ENCODE assay signal across 21 cellular contexts in the genomic region with DNA sequence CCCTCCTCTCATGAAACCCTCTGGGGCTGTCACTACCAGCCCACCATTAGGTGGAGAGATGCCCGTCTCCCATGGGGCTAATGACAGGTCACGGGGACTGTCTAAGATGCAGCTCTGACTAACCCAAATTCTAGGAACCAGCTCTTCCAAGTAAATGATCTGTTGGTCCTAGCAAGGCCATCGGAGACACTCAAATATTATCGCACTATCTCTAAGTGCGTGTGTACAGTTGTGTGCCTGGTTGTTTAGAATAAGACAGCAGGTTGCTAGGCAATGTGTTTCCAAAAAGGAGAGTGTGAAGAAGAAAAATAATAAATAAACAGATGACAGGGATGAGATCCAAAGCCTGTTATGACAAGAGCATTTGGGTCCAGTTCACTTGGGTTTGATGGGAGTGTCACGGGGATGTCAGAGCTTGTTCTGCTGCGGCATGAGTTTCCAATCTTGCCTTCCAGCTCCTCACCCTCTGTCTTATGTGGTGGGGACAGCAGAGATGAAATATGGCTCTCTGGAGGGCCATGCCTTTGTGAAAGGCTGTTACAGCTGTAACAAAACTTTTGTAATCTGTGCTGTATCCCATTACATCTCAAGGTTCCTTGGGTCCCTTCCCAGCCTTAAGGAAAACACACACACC.
DNase-seq lines count a peak whose midpoint lies in the region; ATAC-seq and TF ChIP-seq lines count a peak whose summit lies in the region.
"Had no signal": no experiment of that assay in that cellular context is flagged by ENCODE, and none has a peak within 500 bp of the region (broad histone marks: within the 10 kb centered on the region; RNA-seq: fewer than 3 reads in every experiment).

No MANE protein-coding gene starts in this region.

- intact Hi-C loops in Right ventricle myocardium superior (cut with DNase I) (no loop called here), cardiac septum (cut with DNase I) (no loop called here), left ventricle myocardium superior (cut with micrococcal nuclease) (no loop called here), sciatic nerve (cut with DNase I) (no loop called here)

- H3K27me3 ChIP-seq in WERI-Rb-1 (ENCODE audit: insufficient read depth, low read depth, severe bottlenecking): no peaks in the 10 kb centered on the region
- H3K27me3 ChIP-seq: hepatocyte, neural progenitor cell had no signal

- H3K27ac ChIP-seq in WERI-Rb-1: no peak overlapping the region
- H3K27ac ChIP-seq: C4-2B, hepatocyte, neural progenitor cell had no signal

- ATAC-seq in Right ventricle myocardium superior (ENCODE audit: poor library complexity) (peak; percentile 63), left ventricle myocardium superior (peak; percentile 64), sciatic nerve (peak; percentile 87), GM19023 (IDR thresholded peaks at IDR 0.05; ENCODE audit: unreplicated experiment) (no peak), GM18868 (IDR thresholded peaks at IDR 0.05; ENCODE audit: unreplicated experiment) (no peak)
- ATAC-seq: activated T-helper 17 cell treated with anti-CD3 and anti-CD28 coated beads, Interleukin-2, amount 50 U/mL, for 72 hours had no signal

- H3K36me3 ChIP-seq in WERI-Rb-1: no peaks in the 10 kb centered on the region
- H3K36me3 ChIP-seq: neural progenitor cell had no signal

- H3K9me3 ChIP-seq in WERI-Rb-1 (ENCODE audit: severe bottlenecking): no peaks in the 10 kb centered on the region

- no peak overlapping the region for H3K4me3 ChIP-seq in WERI-Rb-1 (ENCODE audit: low read depth, low read length)
- H3K4me3 ChIP-seq: hepatocyte, neural progenitor cell, skin epidermis had no signal

- DNase-seq in Right ventricle myocardium superior (no peak), cardiac septum (ENCODE audit: low spot score) (no peak), left ventricle myocardium superior (no peak), sciatic nerve (ENCODE audit: low spot score) (peak; percentile 73), NCI-H187 treated with DMSO at 0.1 percent for 48 hours (lab: John Stamatoyannopoulos, UW) (no peak), WERI-Rb-1 (no peak)
- DNase-seq: activated CD4-positive, alpha-beta T cell treated with anti-CD3 and anti-CD28 coated beads, Interleukin-2, amount 50 U/mL, for 48 hours; activated CD8-positive, alpha-beta memory T cell treated with anti-CD3 and anti-CD28 coated beads, Interleukin-2, amount 50 U/mL, for 4 hours; central memory CD4-positive, alpha-beta T cell; KG1; MM.1S; NCI-H1417 treated with DMSO at 0.1 percent for 48 hours; NCI-H2107; NCI-H69 had no signal

- no peak for TF ChIP-seq CTCF in WERI-Rb-1 (IDR thresholded peaks at IDR 0.05; ENCODE audit: low read depth, low read length)

Comparison
In these comparisons a context has a peak if more than half of its experiments do, and no peak if none do; other contexts are left out.
1. ATAC-seq: peak in Right ventricle myocardium superior (single experiment), left ventricle myocardium superior (single experiment) and sciatic nerve (single experiment); none in GM19023 (single experiment) and GM18868 (single experiment).